1 cellular context compared by ENCODE assay signal in the genomic region with DNA sequence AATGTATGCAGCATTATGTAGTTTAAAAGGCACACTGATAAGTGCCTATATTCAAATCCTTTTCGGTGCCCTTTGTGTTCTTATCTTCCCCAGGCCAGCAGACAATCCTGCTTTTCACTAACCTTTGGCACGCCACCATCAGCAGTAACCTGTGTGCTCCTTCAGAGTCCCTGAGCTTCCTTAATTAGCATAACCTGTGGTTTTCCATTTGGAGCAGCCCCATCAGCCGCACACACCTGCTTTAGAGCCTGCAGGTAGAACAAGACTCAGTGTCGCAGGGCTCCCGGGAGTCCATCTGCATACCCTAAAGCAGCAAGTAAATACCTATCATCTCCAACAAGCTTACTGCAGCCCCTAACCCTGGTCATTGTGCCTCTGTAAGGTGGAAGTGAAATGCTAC.
TF ChIP-seq lines count a peak whose summit lies in the region.

No MANE protein-coding gene starts in this region.

TF ChIP-seq in GM23338, 12 proteins besides CTCF, POLR2A, EP300 and RAD21 (continued from another document):
- TF ChIP-seq ZNF462 (CRISPR knock-in tag; IDR thresholded peaks at IDR 0.05) = peak; percentile 96
- TF ChIP-seq ZNF114 (CRISPR knock-in tag; IDR thresholded peaks at IDR 0.05) = no peak
- TF ChIP-seq ETS1 (IDR thresholded peaks at IDR 0.05) = no peak
